Comparison of ENCODE assay signal across 31 cellular contexts in the genomic region with DNA sequence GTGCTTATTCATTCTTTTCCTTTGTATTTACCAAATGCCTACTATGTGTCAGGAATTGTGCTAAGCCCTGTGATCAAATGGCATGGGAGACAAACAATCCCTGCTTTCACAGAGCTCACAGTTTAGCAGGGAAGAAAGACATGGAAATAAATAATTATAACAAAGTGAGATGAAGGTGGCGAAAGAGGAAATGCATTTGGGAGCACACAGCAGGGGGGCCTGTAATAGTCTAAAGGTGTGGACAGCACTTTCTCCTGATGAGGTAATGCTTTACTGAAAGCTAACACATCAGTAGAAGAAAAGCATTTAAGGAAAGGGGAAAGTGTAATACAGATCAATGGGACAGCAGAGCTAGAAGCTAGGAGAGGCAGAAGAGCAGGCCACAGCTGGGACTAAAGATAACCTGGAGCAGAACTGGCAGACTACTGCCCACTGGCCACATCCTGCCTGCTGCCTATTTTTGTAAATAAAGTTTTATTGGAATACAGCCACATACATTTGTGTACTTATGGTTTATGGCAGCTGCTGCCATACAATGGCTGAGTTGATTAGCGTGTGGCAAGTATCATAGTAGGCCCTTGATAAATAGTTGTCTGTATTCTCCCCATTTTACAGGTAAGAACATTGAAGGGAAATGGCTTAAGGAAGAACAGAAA.
"Had no signal": no experiment of that assay in that cellular context is flagged by ENCODE, and none has a peak within 500 bp of the region (broad histone marks: within the 10 kb centered on the region; RNA-seq: fewer than 3 reads in every experiment).

No MANE protein-coding gene starts in this region.

- DNase-seq: activated CD4-positive, alpha-beta memory T cell treated with anti-CD3 and anti-CD28 coated beads for 36 hours; activated CD4-positive, alpha-beta T cell treated with anti-CD3 and anti-CD28 coated beads, Interleukin-2, amount 10 ng/mL, durations not matched to agents 24 days and 14 days; activated CD4-positive, CD25-positive, alpha-beta regulatory T cell treated with anti-CD3 and anti-CD28 coated beads, Interleukin-2, amount 50 U/mL, for 72 hours; activated CD8-positive, alpha-beta memory T cell treated with anti-CD3 and anti-CD28 coated beads, Interleukin-2, amount 50 U/mL, for 4 hours; activated effector memory CD4-positive, alpha-beta T cell treated with anti-CD3 and anti-CD28 coated beads, Interleukin-2, amount 50 U/mL, for 16 hours; activated naive CD4-positive, alpha-beta T cell treated with anti-CD3 and anti-CD28 coated beads for 36 hours; activated naive CD8-positive, alpha-beta T cell treated with anti-CD3 and anti-CD28 coated beads for 36 hours; activated T-cell treated with anti-CD3 and anti-CD28 coated beads, Interleukin-2, amount 50 U/mL, for 1 hour; dorsolateral prefrontal cortex; effector memory CD4-positive, alpha-beta T cell; erythroblast; gastrocnemius medialis; glutamatergic neuron; islet precursor cell; left cardiac atrium; left ventricle myocardium superior; naive B cell; occipital lobe; psoas muscle; stimulated activated naive CD4-positive, alpha-beta T cell; T-helper 1 cell; tibial artery had no signal

- H3K9me3 ChIP-seq: gastrocnemius medialis, suprapubic skin had no signal

- H3K4me3 ChIP-seq: ascending aorta, cardiac muscle cell, coronary artery, dorsolateral prefrontal cortex, gastrocnemius medialis, neural progenitor cell, psoas muscle, suprapubic skin, tibial artery had no signal

- H3K79me2 ChIP-seq: parathyroid adenoma had no signal

- H3K9me3 Mint-ChIP-seq: activated CD4-positive, alpha-beta memory T cell treated with anti-CD3 and anti-CD28 coated beads for 36 hours; activated CD4-positive, alpha-beta T cell treated with anti-CD3 and anti-CD28 coated beads, Interleukin-2, amount 10 ng/mL, durations not matched to agents 24 days and 14 days; activated naive CD4-positive, alpha-beta T cell treated with anti-CD3 and anti-CD28 coated beads for 36 hours; activated naive CD8-positive, alpha-beta T cell treated with anti-CD3 and anti-CD28 coated beads for 36 hours; activated T-helper 1 cell treated with anti-CD3 and anti-CD28 coated beads, Interleukin-12 subunit alpha, Interleukin-12 subunit beta, Interleukin-2, Interleukin-4 antibody, amounts not matched to agents 30 ng/mL and 10 ng/mL and 1 ng/mL, durations not matched to agents 14 hours and 24 hours and 36 hours had no signal

- H3K27me3 ChIP-seq: ascending aorta, cardiac muscle cell, dorsolateral prefrontal cortex, gastrocnemius medialis, neural progenitor cell, suprapubic skin had no signal

- H3K9ac ChIP-seq: neural progenitor cell, parathyroid adenoma had no signal

- H3K27ac ChIP-seq: ascending aorta, cardiac muscle cell, coronary artery, dorsolateral prefrontal cortex, gastrocnemius medialis, neural progenitor cell, parathyroid adenoma, psoas muscle, suprapubic skin, tibial artery had no signal

- H3K36me3 ChIP-seq: ascending aorta, cardiac muscle cell, gastrocnemius medialis, neural progenitor cell, suprapubic skin, tibial artery had no signal

- ATAC-seq: gastrocnemius medialis, left cardiac atrium, left ventricle myocardium superior, psoas muscle had no signal

- H3K4me1 ChIP-seq: ascending aorta, gastrocnemius medialis, parathyroid adenoma, psoas muscle had no signal

- H3K4me3 Mint-ChIP-seq: activated CD4-positive, alpha-beta memory T cell treated with anti-CD3 and anti-CD28 coated beads for 36 hours; activated CD4-positive, alpha-beta T cell treated with anti-CD3 and anti-CD28 coated beads, Interleukin-2, amount 10 ng/mL, durations not matched to agents 24 days and 14 days; activated naive CD4-positive, alpha-beta T cell treated with anti-CD3 and anti-CD28 coated beads for 36 hours; activated naive CD8-positive, alpha-beta T cell treated with anti-CD3 and anti-CD28 coated beads for 36 hours; activated T-helper 1 cell treated with anti-CD3 and anti-CD28 coated beads, Interleukin-12 subunit alpha, Interleukin-12 subunit beta, Interleukin-2, Interleukin-4 antibody, amounts not matched to agents 30 ng/mL and 10 ng/mL and 1 ng/mL, durations not matched to agents 14 hours and 24 hours and 36 hours; brain; mesothelial cell of epicardium; naive B cell; neural progenitor cell had no signal

- H3K4me1 Mint-ChIP-seq: activated naive CD8-positive, alpha-beta T cell treated with anti-CD3 and anti-CD28 coated beads for 36 hours had no signal

- H3K36me3 Mint-ChIP-seq: activated CD4-positive, alpha-beta memory T cell treated with anti-CD3 and anti-CD28 coated beads for 36 hours; activated naive CD8-positive, alpha-beta T cell treated with anti-CD3 and anti-CD28 coated beads for 36 hours; brain had no signal

- H2AFZ ChIP-seq: parathyroid adenoma had no signal

- H3K27ac Mint-ChIP-seq: activated CD4-positive, alpha-beta memory T cell treated with anti-CD3 and anti-CD28 coated beads for 36 hours; activated CD4-positive, alpha-beta T cell treated with anti-CD3 and anti-CD28 coated beads, Interleukin-2, amount 10 ng/mL, durations not matched to agents 24 days and 14 days; activated naive CD4-positive, alpha-beta T cell treated with anti-CD3 and anti-CD28 coated beads for 36 hours; activated naive CD8-positive, alpha-beta T cell treated with anti-CD3 and anti-CD28 coated beads for 36 hours; activated T-helper 1 cell treated with anti-CD3 and anti-CD28 coated beads, Interleukin-12 subunit alpha, Interleukin-12 subunit beta, Interleukin-2, Interleukin-4 antibody, amounts not matched to agents 30 ng/mL and 10 ng/mL and 1 ng/mL, durations not matched to agents 14 hours and 24 hours and 36 hours; brain; mesothelial cell of epicardium; neural progenitor cell had no signal
